ENCODE assay signal across 21 cellular contexts in the genomic region with DNA sequence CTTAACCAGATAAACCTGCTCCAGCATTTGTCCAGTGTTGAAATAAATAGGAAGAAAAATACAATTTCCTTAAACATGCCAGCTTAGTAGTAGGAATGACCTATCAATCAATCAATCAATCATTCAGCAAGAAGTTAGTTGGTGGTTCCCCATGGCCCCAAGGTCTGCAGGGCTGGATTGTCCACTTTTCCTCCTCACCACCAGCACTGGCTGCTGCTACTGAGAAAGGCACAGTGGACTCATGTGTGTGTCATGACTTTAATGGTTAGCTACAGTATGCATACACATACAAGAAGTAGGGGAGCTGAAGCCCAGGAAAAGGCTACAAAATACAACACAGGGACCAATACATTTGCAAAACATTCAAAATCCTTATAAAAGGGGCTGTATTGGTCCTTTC. TPM values are rescaled to one million over a fixed set of nuclear protein-coding genes. Genes with fewer than 3 reads are reported as not detected.
A peak's percentile ranks its signal among the peaks of the same experiment; 100 is the strongest.
DNase-seq lines count a peak whose midpoint lies in the region; ATAC-seq and TF ChIP-seq lines count a peak whose summit lies in the region.
"Had no signal": no experiment of that assay in that cellular context is flagged by ENCODE, and none has a peak within 500 bp of the region (broad histone marks: within the 10 kb centered on the region; RNA-seq: fewer than 3 reads in every experiment).

No MANE protein-coding gene starts in this region.

- H2AFZ ChIP-seq in H9 (ENCODE audit: low read length): no peak overlapping the region

- no peak overlapping the region for H3K4ac ChIP-seq in H9 (ENCODE audit: low read depth, low read length)

- H2AK5ac ChIP-seq in H9 (ENCODE audit: insufficient read length, low read length): no peak overlapping the region

- H3K4me2 ChIP-seq in H9 (ENCODE audit: insufficient read depth, insufficient read length, low read length): no peak overlapping the region

- no peak overlapping the region for H3K4me3 ChIP-seq in endodermal cell (ENCODE audit: low read length)
- H3K4me3 ChIP-seq: SJSA1 had no signal

- H2BK20ac ChIP-seq in H9 (ENCODE audit: low read depth, low read length, poor library complexity, severe bottlenecking): no peak overlapping the region

- no peaks in the 10 kb centered on the region for H3K79me2 ChIP-seq in H9 (ENCODE audit: insufficient read depth, low read length)

- no peak overlapping the region for H2BK120ac ChIP-seq in H9 (ENCODE audit: low read depth, low read length, poor library complexity, severe bottlenecking)

- peaks cover 44% of the 10 kb centered on the region for H3K36me3 Mint-ChIP-seq in activated CD4-positive, alpha-beta memory T cell treated with anti-CD3 and anti-CD28 coated beads for 36 hours
- H3K36me3 Mint-ChIP-seq in activated CD4-positive, alpha-beta memory T cell treated with anti-CD3 and anti-CD28 coated beads, Interleukin-2, amount 10 ng/mL, durations not matched to agents 7 days and 5 days (ENCODE audit: low read depth): peaks cover 60% of the 10 kb centered on the region
- H3K36me3 Mint-ChIP-seq in H9 (ENCODE audit: insufficient read depth in 1 of 3, low read depth in 3 of 3) (peaks cover 29 to 91% (median 68%) of the 10 kb centered on the region in 3 experiments; a peak in 6 of 7 replicates), endodermal cell (ENCODE audit: low read depth) (peaks cover 68% of the 10 kb centered on the region)
- peaks cover 59% of the 10 kb centered on the region for H3K36me3 Mint-ChIP-seq in activated CD8-positive, alpha-beta T cell treated with anti-CD3 and anti-CD28 coated beads for 36 hours (ENCODE audit: low read depth)
- peaks cover 66% of the 10 kb centered on the region for H3K36me3 Mint-ChIP-seq in effector memory CD8-positive, alpha-beta T cell (ENCODE audit: insufficient read depth)

- H3K9me3 ChIP-seq in H9 (ENCODE audit: control insufficient read depth, low read depth, low read length): no peaks in the 10 kb centered on the region
- H3K9me3 ChIP-seq in endodermal cell (ENCODE audit: control insufficient read depth, low read length): no peaks in the 10 kb centered on the region
- H3K9me3 ChIP-seq: SJSA1 had no signal

- POLR2A ChIA-PET in activated CD4-positive, alpha-beta memory T cell treated with anti-CD3 and anti-CD28 coated beads for 36 hours (lab: Charles Lee): interaction anchor here (1.7 kb wide), 1 partner anchor 20 kb away, joined by 4 read pairs; no protein-coding TSS in a partner anchor
- POLR2A ChIA-PET in activated CD4-positive, alpha-beta memory T cell treated with anti-CD3 and anti-CD28 coated beads, Interleukin-2, amount 10 ng/mL, durations not matched to agents 7 days and 5 days (lab: Charles Lee): interaction anchor here (1.2 to 2.1 kb wide), 2 partner anchors 13 to 108 kb away, joined by 3 to 11 read pairs; no protein-coding TSS in a partner anchor
- POLR2A ChIA-PET in activated CD8-positive, alpha-beta T cell treated with anti-CD3 and anti-CD28 coated beads for 36 hours (lab: Charles Lee): interaction anchor here (1.5 to 4.8 kb wide), 2 partner anchors 38 to 109 kb away, joined by 3 to 29 read pairs; a partner anchor contains a TSS

- H3T11ph ChIP-seq in H9 (ENCODE audit: low read length): no peak overlapping the region

- H3K27ac Mint-ChIP-seq in activated CD4-positive, alpha-beta memory T cell treated with anti-CD3 and anti-CD28 coated beads for 36 hours: peak overlapping the region; percentile 39
- no peak overlapping the region for H3K27ac Mint-ChIP-seq in activated CD4-positive, alpha-beta memory T cell treated with anti-CD3 and anti-CD28 coated beads, Interleukin-2, amount 10 ng/mL, durations not matched to agents 7 days and 5 days
- H3K27ac Mint-ChIP-seq in H9 (0 out of 7 replicates have a peak overlapping the region, but pooled peaks of 2 of the 3 experiments have one; percentile 15 to 51), endodermal cell (peak overlapping the region; percentile 38)
- H3K27ac Mint-ChIP-seq in activated CD8-positive, alpha-beta T cell treated with anti-CD3 and anti-CD28 coated beads for 36 hours: peak overlapping the region; percentile 48
- no peak overlapping the region for H3K27ac Mint-ChIP-seq in effector memory CD8-positive, alpha-beta T cell
- H3K27ac Mint-ChIP-seq: B cell had no signal

- H3K27me3 ChIP-seq in H9 (ENCODE audit: insufficient read depth, low read length) (no peaks in the 10 kb centered on the region), endodermal cell (ENCODE audit: control insufficient read depth, insufficient read depth, low read length, poor library complexity, severe bottlenecking) (no peaks in the 10 kb centered on the region)
- H3K27me3 ChIP-seq: SJSA1 had no signal

- H3K27me3 Mint-ChIP-seq in activated CD4-positive, alpha-beta memory T cell treated with anti-CD3 and anti-CD28 coated beads for 36 hours: no peaks in the 10 kb centered on the region
- H3K27me3 Mint-ChIP-seq in activated CD4-positive, alpha-beta memory T cell treated with anti-CD3 and anti-CD28 coated beads, Interleukin-2, amount 10 ng/mL, durations not matched to agents 7 days and 5 days: no peaks in the 10 kb centered on the region
- no peaks in the 10 kb centered on the region; the same call in 1 of the 2 replicates for H3K27me3 Mint-ChIP-seq in H9 (ENCODE audit: low read depth)
- H3K27me3 Mint-ChIP-seq in activated CD8-positive, alpha-beta T cell treated with anti-CD3 and anti-CD28 coated beads for 36 hours: no peaks in the 10 kb centered on the region
- no peaks in the 10 kb centered on the region for H3K27me3 Mint-ChIP-seq in endodermal cell (ENCODE audit: insufficient read depth)
- H3K27me3 Mint-ChIP-seq in effector memory CD8-positive, alpha-beta T cell: no peaks in the 10 kb centered on the region
- H3K27me3 Mint-ChIP-seq: B cell; CD4-positive, CD25-positive, alpha-beta regulatory T cell had no signal

- no peak overlapping the region for H2BK15ac ChIP-seq in H9 (ENCODE audit: low read depth, low read length)

- H4K91ac ChIP-seq in H9 (ENCODE audit: insufficient read length, low read depth, low read length): no peak overlapping the region

- H3K18ac ChIP-seq in H9 (ENCODE audit: insufficient read length, low read depth, low read length): no peak overlapping the region

- CTCF ChIA-PET in activated CD4-positive, alpha-beta memory T cell treated with anti-CD3 and anti-CD28 coated beads for 36 hours (lab: Charles Lee): interaction anchor here (1.3 to 2.6 kb wide), 2 partner anchors 32 to 236 kb away, joined by 4 to 20 read pairs; no protein-coding TSS in a partner anchor
- CTCF ChIA-PET in activated CD4-positive, alpha-beta memory T cell treated with anti-CD3 and anti-CD28 coated beads, Interleukin-2, amount 10 ng/mL, durations not matched to agents 7 days and 5 days (lab: Charles Lee): interaction anchor here (0.6 to 1.1 kb wide), 3 partner anchors 14 to 141 kb away, joined by 3 to 4 read pairs (median 3); no protein-coding TSS in a partner anchor
- CTCF ChIA-PET in activated CD8-positive, alpha-beta T cell treated with anti-CD3 and anti-CD28 coated beads for 36 hours (lab: Charles Lee): interaction anchor here (1.8 kb wide), 1 partner anchor 32 kb away, joined by 6 read pairs; no protein-coding TSS in a partner anchor

- no peaks in the 10 kb centered on the region for H3K9me3 Mint-ChIP-seq in activated CD4-positive, alpha-beta memory T cell treated with anti-CD3 and anti-CD28 coated beads for 36 hours
- H3K9me3 Mint-ChIP-seq in activated CD4-positive, alpha-beta memory T cell treated with anti-CD3 and anti-CD28 coated beads, Interleukin-2, amount 10 ng/mL, durations not matched to agents 7 days and 5 days: no peaks in the 10 kb centered on the region
- H3K9me3 Mint-ChIP-seq in H9 (no peaks in the 10 kb centered on the region; a peak in 2 of 5 replicates), endodermal cell (no peaks in the 10 kb centered on the region)
- no peaks in the 10 kb centered on the region for H3K9me3 Mint-ChIP-seq in activated CD8-positive, alpha-beta T cell treated with anti-CD3 and anti-CD28 coated beads for 36 hours
- H3K9me3 Mint-ChIP-seq in effector memory CD8-positive, alpha-beta T cell: no peaks in the 10 kb centered on the region
- H3K9me3 Mint-ChIP-seq: CD4-positive, CD25-positive, alpha-beta regulatory T cell had no signal

- no peak overlapping the region for H3K27ac ChIP-seq in H9 (ENCODE audit: insufficient read length, low read depth, low read length)
- H3K27ac ChIP-seq in endodermal cell (ENCODE audit: low read depth, low read length): no peak overlapping the region
- H3K27ac ChIP-seq: SJSA1 had no signal

- H3K23ac ChIP-seq in H9 (ENCODE audit: insufficient read length, low read depth, low read length): no peak overlapping the region

- peaks cover 85% of the 10 kb centered on the region for H3K36me3 ChIP-seq in endodermal cell (ENCODE audit: control insufficient read depth, insufficient read depth, low read length)

- TF ChIP-seq CTCF in H9 (conservative IDR thresholded peaks at IDR 0.05) (no peak), endodermal cell (conservative IDR thresholded peaks at IDR 0.05) (no peak)
- TF ChIP-seq CTCF in activated CD8-positive, alpha-beta T cell treated with anti-CD3 and anti-CD28 coated beads for 36 hours (IDR thresholded peaks at IDR 0.05): no peak

- H3K4me3 Mint-ChIP-seq in activated CD4-positive, alpha-beta memory T cell treated with anti-CD3 and anti-CD28 coated beads for 36 hours: no peak overlapping the region
- no peak overlapping the region for H3K4me3 Mint-ChIP-seq in activated CD4-positive, alpha-beta memory T cell treated with anti-CD3 and anti-CD28 coated beads, Interleukin-2, amount 10 ng/mL, durations not matched to agents 7 days and 5 days
- H3K4me3 Mint-ChIP-seq in H9: no peak overlapping the region
- H3K4me3 Mint-ChIP-seq in activated CD8-positive, alpha-beta T cell treated with anti-CD3 and anti-CD28 coated beads for 36 hours: no peak overlapping the region
- no peak overlapping the region for H3K4me3 Mint-ChIP-seq in endodermal cell
- H3K4me3 Mint-ChIP-seq in effector memory CD8-positive, alpha-beta T cell: no peak overlapping the region
- H3K4me3 Mint-ChIP-seq: B cell; CD4-positive, CD25-positive, alpha-beta regulatory T cell had no signal

- no peak overlapping the region for H2BK5ac ChIP-seq in H9 (ENCODE audit: insufficient read length, low read length)

- H2BK12ac ChIP-seq in H9 (ENCODE audit: insufficient read length, low read depth, low read length): no peak overlapping the region

- no peak for DNase-seq in activated CD4-positive, alpha-beta memory T cell treated with anti-CD3 and anti-CD28 coated beads for 36 hours
- no peak for DNase-seq in activated CD4-positive, alpha-beta memory T cell treated with anti-CD3 and anti-CD28 coated beads, Interleukin-2, amount 10 ng/mL, durations not matched to agents 7 days and 5 days
- DNase-seq in H9 (no peak), endodermal cell (no peak), Kasumi-1 (lab: John Stamatoyannopoulos, UW) (no peak)
- no peak for DNase-seq in activated CD8-positive, alpha-beta T cell treated with anti-CD3 and anti-CD28 coated beads for 36 hours
- no peak for DNase-seq in effector memory CD8-positive, alpha-beta T cell
- DNase-seq: 8988T; CD4-positive, CD25-positive, alpha-beta regulatory T cell; COR-L47; DMS 273 treated with DMSO at 0.1 percent for 48 hours; GOT3; MM.1S; NCI-H1092; NCI-H1436 treated with DMSO at 0.1 percent for 48 hours; NCI-H2029 treated with DMSO at 0.1 percent for 48 hours; NCI-H2171; NCI-H526 had no signal

- ATAC-seq in activated CD8-positive, alpha-beta T cell treated with anti-CD3 and anti-CD28 coated beads for 36 hours: no peak
- no peak for ATAC-seq in effector memory CD8-positive, alpha-beta T cell (replicated peaks)
- no peak for ATAC-seq in GM19455 (IDR thresholded peaks at IDR 0.05; ENCODE audit: unreplicated experiment)

- no peaks in the 10 kb centered on the region for H3K79me1 ChIP-seq in H9 (ENCODE audit: insufficient read depth, low read depth, low read length, poor library complexity, severe bottlenecking)

- H3K4me1 ChIP-seq in H9 (ENCODE audit: insufficient read depth, low read length): 0 out of 2 replicates have a peak, but pooled peaks cover 3% of the 10 kb centered on the region
- H3K4me1 ChIP-seq in endodermal cell (ENCODE audit: control insufficient read depth, insufficient read depth, low read length): peaks cover 5% of the 10 kb centered on the region
- H3K4me1 ChIP-seq: SJSA1 had no signal

- no peaks in the 10 kb centered on the region for H4K20me1 ChIP-seq in H9 (ENCODE audit: control insufficient read depth, insufficient read depth, insufficient read length)

- no peaks in the 10 kb centered on the region for H3K23me2 ChIP-seq in H9 (ENCODE audit: insufficient read length, low read depth, low read length, poor library complexity, severe bottlenecking)

- no peak overlapping the region for H4K8ac ChIP-seq in H9 (replicated peaks; ENCODE audit: insufficient read length, low read depth, low read length)

- H3K9ac ChIP-seq in H9 (ENCODE audit: extremely low read depth, insufficient read length, low read length): no peak overlapping the region
- no peak overlapping the region for H3K9ac ChIP-seq in endodermal cell (ENCODE audit: extremely low read depth, low read length, poor library complexity, severe bottlenecking)

- no peak overlapping the region for H3K14ac ChIP-seq in H9 (ENCODE audit: insufficient read depth, low read length)

- peaks cover 36% of the 10 kb centered on the region for H3K4me1 Mint-ChIP-seq in activated CD4-positive, alpha-beta memory T cell treated with anti-CD3 and anti-CD28 coated beads for 36 hours (ENCODE audit: low read depth)
- peaks cover 49% of the 10 kb centered on the region for H3K4me1 Mint-ChIP-seq in activated CD4-positive, alpha-beta memory T cell treated with anti-CD3 and anti-CD28 coated beads, Interleukin-2, amount 10 ng/mL, durations not matched to agents 7 days and 5 days
- peaks cover 10 to 16% of the 10 kb centered on the region in 2 experiments for H3K4me1 Mint-ChIP-seq in H9
- H3K4me1 Mint-ChIP-seq in activated CD8-positive, alpha-beta T cell treated with anti-CD3 and anti-CD28 coated beads for 36 hours (ENCODE audit: low read depth): peaks cover 25% of the 10 kb centered on the region
- H3K4me1 Mint-ChIP-seq in endodermal cell: peaks cover 15% of the 10 kb centered on the region
- peaks cover 20 to 21% of the 10 kb centered on the region in 2 donors for H3K4me1 Mint-ChIP-seq in effector memory CD8-positive, alpha-beta T cell (ENCODE audit: low read depth in 2 of 2)

- intact Hi-C loops in activated CD4-positive, alpha-beta memory T cell treated with anti-CD3 and anti-CD28 coated beads for 36 hours (cut with micrococcal nuclease): loop anchor here (2.0 kb wide), 1 partner anchor 213 kb away; no protein-coding TSS in a partner anchor
- intact Hi-C loops in activated CD8-positive, alpha-beta T cell treated with anti-CD3 and anti-CD28 coated beads for 36 hours (cut with micrococcal nuclease): loop anchor here (5.0 to 10.0 kb wide), 2 partner anchors 213 to 245 kb away; a partner anchor contains a TSS

- no peak overlapping the region for H4K5ac ChIP-seq in H9 (ENCODE audit: insufficient read length, low read depth, low read length)

- H3K56ac ChIP-seq in H9 (ENCODE audit: insufficient read length, low read depth, low read length): no peak overlapping the region

RNA-seq across cellular contexts. Expression of a gene that starts 4.4 kb away (rescaled TPM):
- total RNA-seq in activated CD4-positive, alpha-beta memory T cell treated with anti-CD3 and anti-CD28 coated beads for 36 hours: 10 to 100 TPM; 12.9 to 14.5 TPM
- 1 to 10 TPM; 8.9 to 9.2 TPM for total RNA-seq in activated CD4-positive, alpha-beta memory T cell treated with anti-CD3 and anti-CD28 coated beads, Interleukin-2, amount 10 ng/mL, durations not matched to agents 7 days and 5 days
- 55.6 and 56.2 TPM in 2 replicates for total RNA-seq in H9 (2021)
- 10 to 100 TPM; 14.8 to 15.5 TPM for total RNA-seq in activated CD8-positive, alpha-beta T cell treated with anti-CD3 and anti-CD28 coated beads for 36 hours
- 10 to 100 TPM; 37.2 to 42.3 TPM for total RNA-seq in endodermal cell
- polyA plus RNA-seq in endodermal cell (2013, experiment 1 of 2): 26.0 TPM
- 21.5 TPM for polyA plus RNA-seq in endodermal cell (2013, experiment 2 of 2)

RNA-seq across cellular contexts. Expression of a gene that starts 19.8 kb away (rescaled TPM):
- 1 to 10 TPM; 1.3 to 1.6 TPM for total RNA-seq in activated CD4-positive, alpha-beta memory T cell treated with anti-CD3 and anti-CD28 coated beads for 36 hours
- total RNA-seq in activated CD4-positive, alpha-beta memory T cell treated with anti-CD3 and anti-CD28 coated beads, Interleukin-2, amount 10 ng/mL, durations not matched to agents 7 days and 5 days: 1 to 10 TPM in 1 of 2 experiments, under 1 TPM in 1; 0.83 to 1.2 TPM
- total RNA-seq in H9 (2021): 17.0 and 18.6 TPM in 2 replicates
- total RNA-seq in activated CD8-positive, alpha-beta T cell treated with anti-CD3 and anti-CD28 coated beads for 36 hours: 1 to 10 TPM; 1.3 to 1.6 TPM
- 10 to 100 TPM; 81.9 to 95.9 TPM for total RNA-seq in endodermal cell
- 76.8 TPM for polyA plus RNA-seq in endodermal cell (2013, experiment 1 of 2)
- polyA plus RNA-seq in endodermal cell (2013, experiment 2 of 2): 71.1 TPM

Comparison
In these comparisons a context has a peak if more than half of its experiments do, and no peak if none do; other contexts are left out.
1. H3K27ac Mint-ChIP-seq: peak in activated CD4-positive, alpha-beta memory T cell treated with anti-CD3 and anti-CD28 coated beads for 36 hours (single experiment), H9 (2 of 3), activated CD8-positive, alpha-beta T cell treated with anti-CD3 and anti-CD28 coated beads for 36 hours (single experiment) and endodermal cell (single experiment); none in activated CD4-positive, alpha-beta memory T cell treated with anti-CD3 and anti-CD28 coated beads, Interleukin-2, amount 10 ng/mL, durations not matched to agents 7 days and 5 days (single experiment) and effector memory CD8-positive, alpha-beta T cell (0 of 2).